8 cellular contexts compared by ENCODE assay signal in the genomic region with DNA sequence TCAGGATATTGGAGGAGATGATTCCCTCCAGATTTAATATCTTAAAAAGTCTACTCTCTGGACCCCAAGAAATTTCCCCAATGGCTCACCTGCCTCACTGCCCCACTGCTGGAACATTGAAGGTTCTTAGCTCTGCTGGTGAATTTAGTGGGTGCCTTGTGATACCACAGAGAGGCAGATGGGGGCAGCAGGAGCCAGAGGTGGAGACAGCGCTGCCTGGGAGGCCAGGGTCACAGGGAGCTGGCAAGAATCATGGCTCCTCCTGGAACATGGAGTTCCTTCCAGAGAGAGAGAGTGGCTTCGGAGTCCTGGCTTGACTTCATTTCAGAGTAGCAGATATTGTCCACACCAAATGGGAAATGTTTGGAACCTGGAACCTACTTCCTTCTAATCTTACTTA.
A peak's percentile ranks its signal among the peaks of the same experiment; 100 is the strongest.
DNase-seq lines count a peak whose midpoint lies in the region; ATAC-seq, FAIRE-seq and TF ChIP-seq lines count a peak whose summit lies in the region.

No MANE protein-coding gene starts in this region.

- SMC1A ChIA-PET in GM12878 (lab: Charles Lee; ENCODE audit: uncharacterized antibody, unreplicated experiment): interaction anchor here (0.6 to 4.2 kb wide), 48 partner anchors 10 to 548 kb away, joined by 3 to 29 read pairs (median 4); no protein-coding TSS in a partner anchor

- POLR2A ChIA-PET in GM12878 (lab: Charles Lee): no interaction called here

- H3K9ac ChIP-seq in GM12878 (ENCODE audit: control insufficient read depth, insufficient read depth, low read length): no peak overlapping the region

- H3K4me2 ChIP-seq in GM12878 (ENCODE audit: control insufficient read depth, insufficient read depth): no peak overlapping the region

- H3K27me3 ChIP-seq in GM12878 (replicated peaks in 1 of 2; ENCODE audit: control insufficient read depth in 2 of 2, insufficient read depth in 2 of 2, low read length in 1 of 2) (no peaks in the 10 kb centered on the region), right lobe of liver (no peaks in the 10 kb centered on the region), testis (no peaks in the 10 kb centered on the region)

- no peaks in the 10 kb centered on the region for H3K79me2 ChIP-seq in GM12878 (ENCODE audit: control insufficient read depth, insufficient read depth, low read length)

- RAD21 ChIA-PET in GM12878 (lab: Charles Lee; ENCODE audit: unreplicated experiment): interaction anchor here (0.7 to 3.2 kb wide), 34 partner anchors 10 to 546 kb away, joined by 3 to 27 read pairs (median 5); no protein-coding TSS in a partner anchor

- WGBS in GM12878 (ENCODE audit: insufficient coverage, insufficient replicate concordance, low lambda C conversion rate, missing lambda C conversion rate): 29% methylated on average over 2 of the region's 2 CpGs
- WGBS in right lobe of liver (ENCODE audit: insufficient coverage, low coverage, low lambda C conversion rate, missing lambda C conversion rate): no CpG with 5 or more reads among the region's 2 CpGs
- WGBS in testis, 2 donors: 13 to 53% methylated on average over 2 of the region's 2 CpGs

- CTCF ChIA-PET in GM12878 (lab: Yijun Ruan, JAX): interaction anchor here (0.7 to 4.9 kb wide), 40 partner anchors 9 to 548 kb away, joined by 3 to 54 read pairs (median 4); no protein-coding TSS in a partner anchor

- FAIRE-seq in GM12878 (lab: Jason Lieb, UNC): peak; percentile 87

- no peak for TF ChIP-seq EP300 in GM12878 (IDR thresholded peaks at IDR 0.05; ENCODE audit: borderline replicate concordance in 1 of 2, control insufficient read depth in 1 of 2, low read depth in 2 of 2, low read length in 2 of 2)

- in situ Hi-C loops in GM12878 (cut with MboI): loop anchor here (10.0 kb wide), 1 partner anchor 551 kb away; no protein-coding TSS in a partner anchor

- no peaks in the 10 kb centered on the region for H3K9me3 ChIP-seq in GM12878 (replicated peaks; ENCODE audit: control insufficient read depth, insufficient read depth, low read length)
- H3K9me3 ChIP-seq in right lobe of liver: no peaks in the 10 kb centered on the region
- no peaks in the 10 kb centered on the region for H3K9me3 ChIP-seq in testis

- no peak overlapping the region for H3K27ac ChIP-seq in GM12878 (ENCODE audit: control insufficient read depth, insufficient read depth)
- H3K27ac ChIP-seq in right lobe of liver: no peak overlapping the region
- no peak overlapping the region for H3K27ac ChIP-seq in testis

- no TSS peak for BruUV-seq in GM12878 (replicated peaks; lab: Mats Ljungman, UMichigan)

- DNase-seq in AG08396 (ENCODE audit: low spot score) (peak; percentile 57), RPMI7951 (ENCODE audit: low read depth) (peak; percentile 67), GM12878 (ENCODE audit: low read depth, low spot score) (no peak), right lobe of liver (peak in 2 of 3 donors; percentile 45 to 60), testis (peak; percentile 90), GF-D8 (lab: John Stamatoyannopoulos, UW) (no peak)

- no peaks in the 10 kb centered on the region for H4K20me1 ChIP-seq in GM12878 (ENCODE audit: control insufficient read depth, insufficient read depth)

- no peak overlapping the region for H2AFZ ChIP-seq in GM12878 (ENCODE audit: control insufficient read depth, low read depth, low read length)

- H3K4me3 ChIP-seq in GM12875 (ENCODE audit: low read depth, low read length) (no peak overlapping the region), GM12878 (no peak overlapping the region), right lobe of liver (no peak overlapping the region), testis (no peak overlapping the region)

- TF ChIP-seq CTCF in GM12875 (IDR thresholded peaks at IDR 0.05; ENCODE audit: borderline replicate concordance, insufficient read depth, low read depth, low read length) (peak; percentile 77), GM12878 (IDR thresholded peaks at IDR 0.05 in 2 of 3, conservative IDR thresholded peaks at IDR 0.05 in 1 of 3; ENCODE audit: control insufficient read depth in 2 of 3, extremely low read depth in 1 of 3, insufficient read depth in 1 of 3, low read depth in 3 of 3, low read length in 3 of 3) (peak; percentile 63 to 85 (median 76)), right lobe of liver (IDR thresholded peaks at IDR 0.05) (peak; percentile 42 to 61 (median 52)), testis (IDR thresholded peaks at IDR 0.05) (peak; percentile 62 to 66 (median 65))

- H3K4me1 ChIP-seq in GM12878 (ENCODE audit: control insufficient read depth, insufficient read depth, low read length) (no peaks in the 10 kb centered on the region), right lobe of liver (no peaks in the 10 kb centered on the region), testis (no peaks in the 10 kb centered on the region)

- ATAC-seq in HG02938 (IDR thresholded peaks at IDR 0.05; ENCODE audit: unreplicated experiment): peak; percentile 80
- peak; percentile 93 for ATAC-seq in GM12878
- peak; percentile 87 to 93 (median 91) for ATAC-seq in right lobe of liver

- peak; percentile 99 for TF ChIP-seq RAD21 in GM12878 (IDR thresholded peaks at IDR 0.05; ENCODE audit: insufficient read depth, low read depth, low read length)

- H3K36me3 ChIP-seq in GM12878 (ENCODE audit: control insufficient read depth in 2 of 2, insufficient read depth in 2 of 2, low read length in 1 of 2) (no peaks in the 10 kb centered on the region), right lobe of liver (no peaks in the 10 kb centered on the region), testis (ENCODE audit: low read depth, missing control alignments) (no peaks in the 10 kb centered on the region)

- TF ChIP-seq POLR2A in GM12878 (IDR thresholded peaks at IDR 0.05; ENCODE audit: low read depth, low read length) (no peak), right lobe of liver (IDR thresholded peaks at IDR 0.05) (no peak), testis (IDR thresholded peaks at IDR 0.05) (no peak)

- intact Hi-C loops in GM12878 (cut with micrococcal nuclease; ENCODE audit: unreplicated experiment): loop anchor here (1.0 to 5.0 kb wide), 5 partner anchors 73 to 543 kb away; no protein-coding TSS in a partner anchor
- intact Hi-C loops in right lobe of liver (cut with DNase I): no loop called here
- intact Hi-C loops in testis (cut with DNase I; ENCODE audit: low total_unique reads): no loop called here

TF ChIP-seq in GM12878, 131 proteins besides CTCF, POLR2A, EP300 and RAD21 (continues in another document):
- no peak for TF ChIP-seq ZNF207 (IDR thresholded peaks at IDR 0.05; ENCODE audit: borderline replicate concordance)
- TF ChIP-seq IKZF1 (conservative IDR thresholded peaks at IDR 0.05): 0 out of 2 replicates have a peak, but pooled peaks have one; percentile 42
- TF ChIP-seq YY1 (IDR thresholded peaks at IDR 0.05; ENCODE audit: low read depth, low read length): peak; percentile 63; the same call in 1 of the 2 replicates
- TF ChIP-seq NFXL1 (IDR thresholded peaks at IDR 0.05; ENCODE audit: borderline replicate concordance): no peak
- TF ChIP-seq RUNX3 (IDR thresholded peaks at IDR 0.05; ENCODE audit: low read length): peak; percentile 60
- no peak for TF ChIP-seq POU2F2 (IDR thresholded peaks at IDR 0.05; ENCODE audit: borderline replicate concordance, low read depth, low read length)
- no peak for TF ChIP-seq CHD1 (IDR thresholded peaks at IDR 0.05; ENCODE audit: low read depth, low read length)
- TF ChIP-seq STAT1 (conservative IDR thresholded peaks at IDR 0.05): no peak
- TF ChIP-seq, protein P1, sequence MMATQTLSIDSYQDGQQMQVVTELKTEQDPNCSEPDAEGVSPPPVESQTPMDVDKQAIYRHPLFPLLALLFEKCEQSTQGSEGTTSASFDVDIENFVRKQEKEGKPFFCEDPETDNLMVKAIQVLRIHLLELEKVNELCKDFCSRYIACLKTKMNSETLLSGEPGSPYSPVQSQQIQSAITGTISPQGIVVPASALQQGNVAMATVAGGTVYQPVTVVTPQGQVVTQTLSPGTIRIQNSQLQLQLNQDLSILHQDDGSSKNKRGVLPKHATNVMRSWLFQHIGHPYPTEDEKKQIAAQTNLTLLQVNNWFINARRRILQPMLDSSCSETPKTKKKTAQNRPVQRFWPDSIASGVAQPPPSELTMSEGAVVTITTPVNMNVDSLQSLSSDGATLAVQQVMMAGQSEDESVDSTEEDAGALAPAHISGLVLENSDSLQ (IDR thresholded peaks at IDR 0.05): no peak
- TF ChIP-seq MYC (IDR thresholded peaks at IDR 0.05; ENCODE audit: insufficient read depth, insufficient read length, insufficient replicate concordance, low read length, severe bottlenecking): no peak
- no peak for TF ChIP-seq IRF4 (IDR thresholded peaks at IDR 0.05; ENCODE audit: low read depth, low read length)
- TF ChIP-seq CREM (IDR thresholded peaks at IDR 0.05; ENCODE audit: low read depth): no peak
- TF ChIP-seq FOXM1 (IDR thresholded peaks at IDR 0.05; ENCODE audit: low read depth, low read length): no peak
- TF ChIP-seq EED (IDR thresholded peaks at IDR 0.05; ENCODE audit: low read depth): peak; percentile 28; the same call in 1 of the 2 replicates
- TF ChIP-seq, protein P2, sequence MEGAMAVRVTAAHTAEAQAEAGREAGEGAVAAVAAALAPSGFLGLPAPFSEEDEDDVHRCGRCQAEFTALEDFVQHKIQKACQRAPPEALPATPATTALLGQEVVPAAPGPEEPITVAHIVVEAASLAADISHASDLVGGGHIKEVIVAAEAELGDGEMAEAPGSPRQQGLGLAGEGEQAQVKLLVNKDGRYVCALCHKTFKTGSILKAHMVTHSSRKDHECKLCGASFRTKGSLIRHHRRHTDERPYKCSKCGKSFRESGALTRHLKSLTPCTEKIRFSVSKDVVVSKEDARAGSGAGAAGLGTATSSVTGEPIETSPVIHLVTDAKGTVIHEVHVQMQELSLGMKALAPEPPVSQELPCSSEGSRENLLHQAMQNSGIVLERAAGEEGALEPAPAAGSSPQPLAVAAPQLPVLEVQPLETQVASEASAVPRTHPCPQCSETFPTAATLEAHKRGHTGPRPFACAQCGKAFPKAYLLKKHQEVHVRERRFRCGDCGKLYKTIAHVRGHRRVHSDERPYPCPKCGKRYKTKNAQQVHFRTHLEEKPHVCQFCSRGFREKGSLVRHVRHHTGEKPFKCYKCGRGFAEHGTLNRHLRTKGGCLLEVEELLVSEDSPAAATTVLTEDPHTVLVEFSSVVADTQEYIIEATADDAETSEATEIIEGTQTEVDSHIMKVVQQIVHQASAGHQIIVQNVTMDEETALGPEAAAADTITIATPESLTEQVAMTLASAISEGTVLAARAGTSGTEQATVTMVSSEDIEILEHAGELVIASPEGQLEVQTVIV (IDR thresholded peaks at IDR 0.05; ENCODE audit: borderline replicate concordance, partially characterized antibody): no peak
- TF ChIP-seq NR2C1 (IDR thresholded peaks at IDR 0.05): no peak

Comparison
In these comparisons a context has a peak if more than half of its experiments do, and no peak if none do; other contexts are left out.
1. DNase-seq: peak in AG08396 (single experiment), RPMI7951 (single experiment), right lobe of liver (2 of 3) and testis (single experiment); none in GM12878 (single experiment) and GF-D8 (single experiment).
2. Peak in every context shown above with its lines, with median percentiles within 50 percentile points of each other: CTCF ChIP-seq and ATAC-seq.